Comparison of ENCODE assay signal across 1 cellular context in the genomic region with DNA sequence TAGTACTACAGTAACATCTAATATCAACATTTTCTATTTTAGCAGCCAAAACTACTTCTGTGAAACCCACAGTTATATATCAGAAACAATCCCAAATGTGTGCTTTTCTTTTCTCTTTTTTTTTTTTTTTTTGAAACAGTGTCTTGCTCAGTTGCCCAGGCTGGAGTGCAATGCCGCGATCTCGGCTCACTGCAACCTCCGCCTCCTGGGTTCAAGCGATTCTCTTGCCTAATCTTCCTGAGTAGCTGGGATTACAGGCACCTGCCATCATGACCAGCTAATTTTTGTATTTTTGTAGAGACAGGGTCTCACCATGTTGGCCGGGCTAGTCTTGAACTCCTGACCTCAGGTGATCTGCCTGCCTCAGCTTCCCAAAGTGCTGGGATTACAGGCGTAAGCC.
TF ChIP-seq lines count a peak whose summit lies in the region.

No MANE protein-coding gene starts in this region.

TF ChIP-seq in HEK293, 187 proteins besides CTCF, POLR2A, EP300 and RAD21:
- peak; percentile 88 for TF ChIP-seq ZNF121 (tag by site-specific recombination; IDR thresholded peaks at IDR 0.05)
